ENCODE assay signal across 2 cellular contexts in the genomic region with DNA sequence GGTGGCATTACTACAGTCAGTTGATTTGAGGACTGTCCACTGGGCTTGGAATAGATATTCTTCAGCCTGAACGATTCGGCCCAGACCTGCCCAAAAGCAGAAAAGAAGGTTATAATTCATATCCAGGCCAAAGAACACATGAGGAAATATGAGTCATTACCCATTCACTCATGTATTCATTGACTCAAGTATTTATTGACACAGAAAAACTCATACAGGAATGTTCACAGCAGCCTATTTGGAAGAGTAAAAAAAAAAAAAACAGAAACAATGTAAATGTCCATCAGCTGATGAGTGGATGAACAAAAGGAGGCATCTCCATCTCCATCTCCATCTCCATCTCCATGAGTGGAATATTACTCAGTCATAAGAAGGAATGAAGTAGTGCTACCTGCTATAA.
A peak's percentile ranks its signal among the peaks of the same experiment; 100 is the strongest.
TF ChIP-seq lines count a peak whose summit lies in the region.

No MANE protein-coding gene starts in this region.

TF ChIP-seq in HCT116, 20 proteins besides CTCF, POLR2A, EP300 and RAD21:
- TF ChIP-seq, protein P1, sequence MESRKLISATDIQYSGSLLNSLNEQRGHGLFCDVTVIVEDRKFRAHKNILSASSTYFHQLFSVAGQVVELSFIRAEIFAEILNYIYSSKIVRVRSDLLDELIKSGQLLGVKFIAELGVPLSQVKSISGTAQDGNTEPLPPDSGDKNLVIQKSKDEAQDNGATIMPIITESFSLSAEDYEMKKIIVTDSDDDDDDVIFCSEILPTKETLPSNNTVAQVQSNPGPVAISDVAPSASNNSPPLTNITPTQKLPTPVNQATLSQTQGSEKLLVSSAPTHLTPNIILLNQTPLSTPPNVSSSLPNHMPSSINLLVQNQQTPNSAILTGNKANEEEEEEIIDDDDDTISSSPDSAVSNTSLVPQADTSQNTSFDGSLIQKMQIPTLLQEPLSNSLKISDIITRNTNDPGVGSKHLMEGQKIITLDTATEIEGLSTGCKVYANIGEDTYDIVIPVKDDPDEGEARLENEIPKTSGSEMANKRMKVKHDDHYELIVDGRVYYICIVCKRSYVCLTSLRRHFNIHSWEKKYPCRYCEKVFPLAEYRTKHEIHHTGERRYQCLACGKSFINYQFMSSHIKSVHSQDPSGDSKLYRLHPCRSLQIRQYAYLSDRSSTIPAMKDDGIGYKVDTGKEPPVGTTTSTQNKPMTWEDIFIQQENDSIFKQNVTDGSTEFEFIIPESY (IDR thresholded peaks at IDR 0.05; ENCODE audit: extremely low read depth, insufficient replicate concordance, low read length), result no peak
- TF ChIP-seq EGR1 (IDR thresholded peaks at IDR 0.05; ENCODE audit: low read depth) (no peak), CBX3 (IDR thresholded peaks at IDR 0.05; ENCODE audit: low read depth) (no peak), ELF1 (IDR thresholded peaks at IDR 0.05; ENCODE audit: borderline replicate concordance, low read depth) (no peak), EZH2 (IDR thresholded peaks at IDR 0.05) (no peak), TCF7L2 (IDR thresholded peaks at IDR 0.05; ENCODE audit: borderline replicate concordance, extremely low read depth, insufficient read depth, insufficient read length) (no peak), SP1 (IDR thresholded peaks at IDR 0.05; ENCODE audit: low read depth) (peak; percentile 21; the same call in 1 of the 2 replicates), POLR2AphosphoS5 (IDR thresholded peaks at IDR 0.05; ENCODE audit: low read depth, low read length) (no peak), YY1 (IDR thresholded peaks at IDR 0.05; ENCODE audit: extremely low read depth, insufficient replicate concordance, low read depth, low read length) (no peak), EZH2phosphoT487 (IDR thresholded peaks at IDR 0.05; ENCODE audit: borderline replicate concordance) (no peak), JUND (IDR thresholded peaks at IDR 0.05) (no peak), ZNF274 (IDR thresholded peaks at IDR 0.05; ENCODE audit: low read depth, low read length) (no peak), ZFX (IDR thresholded peaks at IDR 0.05) (no peak), FOSL1 (IDR thresholded peaks at IDR 0.05; ENCODE audit: low read depth) (peak; percentile 73), CEBPB (IDR thresholded peaks at IDR 0.05; ENCODE audit: low read depth) (no peak), SIN3A (IDR thresholded peaks at IDR 0.05; ENCODE audit: low read depth) (no peak), SRF (IDR thresholded peaks at IDR 0.05; ENCODE audit: low read depth) (peak; percentile 10; the same call in 1 of the 2 replicates)
- TF ChIP-seq, protein P2, sequence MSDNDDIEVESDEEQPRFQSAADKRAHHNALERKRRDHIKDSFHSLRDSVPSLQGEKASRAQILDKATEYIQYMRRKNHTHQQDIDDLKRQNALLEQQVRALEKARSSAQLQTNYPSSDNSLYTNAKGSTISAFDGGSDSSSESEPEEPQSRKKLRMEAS (IDR thresholded peaks at IDR 0.05), result no peak
- TF ChIP-seq, protein P3, sequence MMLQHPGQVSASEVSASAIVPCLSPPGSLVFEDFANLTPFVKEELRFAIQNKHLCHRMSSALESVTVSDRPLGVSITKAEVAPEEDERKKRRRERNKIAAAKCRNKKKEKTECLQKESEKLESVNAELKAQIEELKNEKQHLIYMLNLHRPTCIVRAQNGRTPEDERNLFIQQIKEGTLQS (IDR thresholded peaks at IDR 0.05), result no peak
- TF ChIP-seq, protein P4, sequence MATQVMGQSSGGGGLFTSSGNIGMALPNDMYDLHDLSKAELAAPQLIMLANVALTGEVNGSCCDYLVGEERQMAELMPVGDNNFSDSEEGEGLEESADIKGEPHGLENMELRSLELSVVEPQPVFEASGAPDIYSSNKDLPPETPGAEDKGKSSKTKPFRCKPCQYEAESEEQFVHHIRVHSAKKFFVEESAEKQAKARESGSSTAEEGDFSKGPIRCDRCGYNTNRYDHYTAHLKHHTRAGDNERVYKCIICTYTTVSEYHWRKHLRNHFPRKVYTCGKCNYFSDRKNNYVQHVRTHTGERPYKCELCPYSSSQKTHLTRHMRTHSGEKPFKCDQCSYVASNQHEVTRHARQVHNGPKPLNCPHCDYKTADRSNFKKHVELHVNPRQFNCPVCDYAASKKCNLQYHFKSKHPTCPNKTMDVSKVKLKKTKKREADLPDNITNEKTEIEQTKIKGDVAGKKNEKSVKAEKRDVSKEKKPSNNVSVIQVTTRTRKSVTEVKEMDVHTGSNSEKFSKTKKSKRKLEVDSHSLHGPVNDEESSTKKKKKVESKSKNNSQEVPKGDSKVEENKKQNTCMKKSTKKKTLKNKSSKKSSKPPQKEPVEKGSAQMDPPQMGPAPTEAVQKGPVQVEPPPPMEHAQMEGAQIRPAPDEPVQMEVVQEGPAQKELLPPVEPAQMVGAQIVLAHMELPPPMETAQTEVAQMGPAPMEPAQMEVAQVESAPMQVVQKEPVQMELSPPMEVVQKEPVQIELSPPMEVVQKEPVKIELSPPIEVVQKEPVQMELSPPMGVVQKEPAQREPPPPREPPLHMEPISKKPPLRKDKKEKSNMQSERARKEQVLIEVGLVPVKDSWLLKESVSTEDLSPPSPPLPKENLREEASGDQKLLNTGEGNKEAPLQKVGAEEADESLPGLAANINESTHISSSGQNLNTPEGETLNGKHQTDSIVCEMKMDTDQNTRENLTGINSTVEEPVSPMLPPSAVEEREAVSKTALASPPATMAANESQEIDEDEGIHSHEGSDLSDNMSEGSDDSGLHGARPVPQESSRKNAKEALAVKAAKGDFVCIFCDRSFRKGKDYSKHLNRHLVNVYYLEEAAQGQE (IDR thresholded peaks at IDR 0.05; ENCODE audit: low read depth), result no peak

TF ChIP-seq in SK-N-SH, 30 proteins besides CTCF, POLR2A, EP300 and RAD21 (continued from another document):
- TF ChIP-seq FOXM1 (IDR thresholded peaks at IDR 0.05; ENCODE audit: low read depth) (no peak), GATA2 (CRISPR knock-in tag; IDR thresholded peaks at IDR 0.05) (no peak), GABPA (IDR thresholded peaks at IDR 0.05; ENCODE audit: low read depth) (no peak), JUND (IDR thresholded peaks at IDR 0.05) (peak; percentile 34; the same call in 1 of the 2 replicates), FOSL2 (IDR thresholded peaks at IDR 0.05; ENCODE audit: borderline replicate concordance, low read depth) (peak; percentile 60; the same call in 1 of the 2 replicates)
- TF ChIP-seq, protein P5, sequence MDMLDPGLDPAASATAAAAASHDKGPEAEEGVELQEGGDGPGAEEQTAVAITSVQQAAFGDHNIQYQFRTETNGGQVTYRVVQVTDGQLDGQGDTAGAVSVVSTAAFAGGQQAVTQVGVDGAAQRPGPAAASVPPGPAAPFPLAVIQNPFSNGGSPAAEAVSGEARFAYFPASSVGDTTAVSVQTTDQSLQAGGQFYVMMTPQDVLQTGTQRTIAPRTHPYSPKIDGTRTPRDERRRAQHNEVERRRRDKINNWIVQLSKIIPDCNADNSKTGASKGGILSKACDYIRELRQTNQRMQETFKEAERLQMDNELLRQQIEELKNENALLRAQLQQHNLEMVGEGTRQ (IDR thresholded peaks at IDR 0.05; ENCODE audit: borderline replicate concordance, low read depth, low read length), result no peak
